Comparison of ENCODE assay signal across 8 cellular contexts in the genomic region with DNA sequence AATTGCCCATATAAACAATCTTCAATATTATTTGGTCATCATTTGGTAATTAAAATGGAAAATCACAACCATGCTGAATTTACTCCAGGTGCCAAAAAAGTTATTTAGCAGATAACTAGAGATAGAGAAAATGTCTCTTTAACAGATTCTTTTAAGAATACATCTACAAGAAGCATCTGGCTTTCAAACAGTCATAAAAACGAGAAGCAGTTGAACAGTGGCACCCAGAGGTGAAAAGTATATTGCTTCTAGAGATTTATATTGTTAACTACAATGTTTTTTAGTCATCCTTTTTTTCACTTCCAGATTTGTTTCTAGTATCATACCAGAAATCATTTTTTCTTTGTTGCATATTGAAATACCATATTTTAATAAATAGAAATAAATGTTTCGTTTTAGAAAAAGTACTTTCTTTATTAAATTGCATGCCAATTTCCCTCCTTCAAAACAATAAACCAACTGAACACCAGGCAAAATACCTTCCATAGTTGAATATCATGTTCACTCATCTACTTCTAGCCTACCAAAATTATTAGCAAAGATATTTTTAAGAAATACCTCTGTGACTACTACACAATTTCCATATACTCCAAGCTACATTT.
A peak's percentile ranks its signal among the peaks of the same experiment; 100 is the strongest.
DNase-seq lines count a peak whose midpoint lies in the region; ATAC-seq lines count a peak whose summit lies in the region.

No MANE protein-coding gene starts in this region.

- ATAC-seq in GM21528 (IDR thresholded peaks at IDR 0.05; ENCODE audit: low FRiP score, unreplicated experiment): peak; percentile 57
- peak; percentile 49 for ATAC-seq in esophagus mucosa
- ATAC-seq in HG02759 (IDR thresholded peaks at IDR 0.05; ENCODE audit: unreplicated experiment): no peak

- peak; percentile 1 to 74 for DNase-seq in NCI-H524 (lab: John Stamatoyannopoulos, UW)
- DNase-seq in NCI-H524 treated with DMSO at 0.1 percent for 48 hours (lab: John Stamatoyannopoulos, UW): no peak
- peak; percentile 80 for DNase-seq in NAMALWA (ENCODE audit: low spot score)
- peak; percentile 36 for DNase-seq in SHP77 treated with DMSO at 0.1 percent for 48 hours (lab: John Stamatoyannopoulos, UW)
- peak; percentile 24 for DNase-seq in non-pigmented ciliary epithelial cell (ENCODE audit: low read depth)
